In genomic region chr22:45008853-45009751, GRCh38 we compare ENCODE assay signal across 1 cellular context.
TF ChIP-seq lines count a peak whose summit lies in the region.

No MANE protein-coding gene starts in this region.

TF ChIP-seq in HEK293, 187 proteins besides CTCF, POLR2A, EP300 and RAD21 (continued from another document):
- no peak for TF ChIP-seq PRDM2 (tag by site-specific recombination; IDR thresholded peaks at IDR 0.05; ENCODE audit: borderline replicate concordance)
- TF ChIP-seq ZNF311 (tag by site-specific recombination; IDR thresholded peaks at IDR 0.05; ENCODE audit: borderline replicate concordance), result no peak
- TF ChIP-seq ZNF169 (tag by site-specific recombination; IDR thresholded peaks at IDR 0.05), result no peak
- 0 out of 2 replicates have a peak, but pooled peaks have one; percentile 12 for TF ChIP-seq YY1 (tag by site-specific recombination; IDR thresholded peaks at IDR 0.05)
- TF ChIP-seq ZBTB17 (tag by site-specific recombination; IDR thresholded peaks at IDR 0.05), result 0 out of 2 replicates have a peak, but pooled peaks have one; percentile 42
- peak; percentile 22; the same call in 1 of the 2 replicates for TF ChIP-seq KLF8 (tag by site-specific recombination; IDR thresholded peaks at IDR 0.05)
- no peak for TF ChIP-seq ZNF530 (tag by site-specific recombination; IDR thresholded peaks at IDR 0.05; ENCODE audit: low read depth)
- no peak for TF ChIP-seq ZNF639 (tag by site-specific recombination; IDR thresholded peaks at IDR 0.05)
- TF ChIP-seq KLF1 (tag by site-specific recombination; IDR thresholded peaks at IDR 0.05), result no peak
- no peak for TF ChIP-seq ZNF274 (IDR thresholded peaks at IDR 0.05; ENCODE audit: low read length)
- no peak for TF ChIP-seq ZNF274 (tag by site-specific recombination; IDR thresholded peaks at IDR 0.05; ENCODE audit: borderline replicate concordance)
- TF ChIP-seq ZNF692 (tag by site-specific recombination; IDR thresholded peaks at IDR 0.05), result 0 out of 2 replicates have a peak, but pooled peaks have one; percentile 9
- no peak for TF ChIP-seq HOXD13 (CRISPR knock-in tag; IDR thresholded peaks at IDR 0.05; ENCODE audit: borderline replicate concordance)
- TF ChIP-seq ZNF175 (tag by site-specific recombination; IDR thresholded peaks at IDR 0.05), result no peak
- TF ChIP-seq ZNF280C (tag by site-specific recombination; IDR thresholded peaks at IDR 0.05), result no peak
- no peak for TF ChIP-seq ZNF514 (tag by site-specific recombination; IDR thresholded peaks at IDR 0.05)
